ENCODE assay signal across 8 cellular contexts in the genomic region with DNA sequence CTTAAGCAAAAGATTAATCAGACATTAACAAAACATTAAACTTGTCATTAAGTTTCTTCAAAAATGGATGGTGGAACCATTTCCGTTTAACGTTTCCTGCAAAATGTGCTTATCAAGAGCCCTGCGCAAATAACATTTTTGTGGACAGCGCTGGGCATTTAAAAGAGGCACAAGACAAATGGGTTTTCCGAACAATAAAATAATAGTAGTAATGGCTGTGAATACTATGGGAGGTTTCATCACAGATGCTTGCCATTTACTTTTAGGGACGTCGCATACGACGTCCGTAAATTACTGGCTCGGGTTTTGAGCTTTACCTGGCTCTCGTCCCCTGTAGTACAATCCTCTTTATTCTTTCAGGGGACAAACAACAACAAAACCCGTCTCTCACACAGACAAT. TPM values are rescaled to one million over a fixed set of nuclear protein-coding genes. Genes with fewer than 3 reads are reported as not detected.
A peak's percentile ranks its signal among the peaks of the same experiment; 100 is the strongest.
DNase-seq lines count a peak whose midpoint lies in the region; ATAC-seq and TF ChIP-seq lines count a peak whose summit lies in the region.

No MANE protein-coding gene starts in this region.

- no peak for TF ChIP-seq CTCF in psoas muscle (IDR thresholded peaks at IDR 0.05)

- intact Hi-C loops in psoas muscle (cut with DNase I) = loop anchor here (5.0 to 10.0 kb wide), 2 partner anchors 99 to 217 kb away; partner anchors contain the start of genes ACAT1 (in 2 of the 2) and CUL5 (in 1 of the 2)

- peaks cover 16% of the 10 kb centered on the region for H3K4me1 ChIP-seq in psoas muscle

- H3K27me3 ChIP-seq in psoas muscle (ENCODE audit: insufficient read depth in 3 of 3, low read length in 2 of 3) = no peaks in the 10 kb centered on the region

- no peaks in the 10 kb centered on the region for H3K9me3 ChIP-seq in psoas muscle

- DNase-seq in EH (ENCODE audit: low read depth) = peak; percentile 45
- peak; percentile 5 for DNase-seq in NCI-H774 (lab: John Stamatoyannopoulos, UW)
- DNase-seq in fibroblast of gingiva (ENCODE audit: low read depth) = peak; percentile 17
- DNase-seq in psoas muscle = no peak
- DNase-seq in OCI-M2 (lab: John Stamatoyannopoulos, UW; ENCODE audit: unreplicated experiment) = no peak
- DNase-seq in DMS153 (lab: John Stamatoyannopoulos, UW) = no peak
- DNase-seq in NCI-H446 treated with DMSO at 0.1 percent for 48 hours (lab: John Stamatoyannopoulos, UW) = no peak

- ATAC-seq in psoas muscle = no peak
- no peak for ATAC-seq in HG02763 (IDR thresholded peaks at IDR 0.05; ENCODE audit: unreplicated experiment)

- peak overlapping the region; percentile 90 for H3K27ac ChIP-seq in psoas muscle

- WGBS in psoas muscle, 3 donors = 3% methylated on average over 13 of the region's 13 CpGs

- H3K4me3 ChIP-seq in psoas muscle = peak overlapping the region; percentile 85

- H3K36me3 ChIP-seq in psoas muscle (ENCODE audit: insufficient read depth in 1 of 2, low read depth in 1 of 2) = peaks cover 0 to 3% of the 10 kb centered on the region in 2 donors

RNA-seq across cellular contexts. Expression of gene NPAT, which starts 1.0 kb away (rescaled TPM):
- total RNA-seq in psoas muscle = 1 to 10 TPM; 5.1 to 6.9 (median 6.5) TPM
- polyA plus RNA-seq in psoas muscle = 1 to 10 TPM; 2.0 to 4.8 (median 3.8) TPM

RNA-seq across cellular contexts. Expression of gene ATM, which starts 1.5 kb away (rescaled TPM):
- total RNA-seq in psoas muscle = 10 to 100 TPM; 14.9 to 22.7 (median 17.2) TPM
- 1 to 10 TPM; 5.6 to 8.3 (median 7.0) TPM for polyA plus RNA-seq in psoas muscle

Comparison
In these comparisons a context has a peak if more than half of its experiments do, and no peak if none do; other contexts are left out.
1. DNase-seq: peak in EH (single experiment), NCI-H774 (single experiment) and fibroblast of gingiva (single experiment); none in psoas muscle (0 of 2), OCI-M2 (single experiment), DMS153 (single experiment) and NCI-H446 treated with DMSO at 0.1 percent for 48 hours (single experiment).